Comparison of ENCODE assay signal across 14 cellular contexts in genomic region chr7:22549051-22549450, GRCh38. TPM values are rescaled to one million over a fixed set of nuclear protein-coding genes. Genes with fewer than 3 reads are reported as not detected.
A peak's percentile ranks its signal among the peaks of the same experiment; 100 is the strongest.
DNase-seq lines count a peak whose midpoint lies in the region; ATAC-seq, FAIRE-seq and TF ChIP-seq lines count a peak whose summit lies in the region.
"Had no signal": no experiment of that assay in that cellular context is flagged by ENCODE, and none has a peak within 500 bp of the region (broad histone marks: within the 10 kb centered on the region; RNA-seq: fewer than 3 reads in every experiment).

No MANE protein-coding gene starts in this region.

- H3K36me3 Mint-ChIP-seq in nephron progenitor cell (ENCODE audit: low read depth) = no peaks in the 10 kb centered on the region

- H3F3A ChIP-seq in DOHH2 (ENCODE audit: control insufficient read depth, insufficient read depth) = no peaks in the 10 kb centered on the region

- H3K79me2 ChIP-seq in DOHH2 (ENCODE audit: control insufficient read depth, low read length) = no peaks in the 10 kb centered on the region

- peaks cover 24% of the 10 kb centered on the region for H3K4me1 ChIP-seq in DOHH2 (ENCODE audit: control insufficient read depth, low read length)
- H3K4me1 ChIP-seq: upper lobe of right lung had no signal

- DNase-seq in NCI-H226 (peak; percentile 1), epithelial cell of esophagus (ENCODE audit: low read depth) (peak; percentile 69), nephron progenitor cell (no peak), midbrain (lab: John Stamatoyannopoulos, UW) (no peak), GM12892 (ENCODE audit: insufficient read length) (no peak)
- DNase-seq: C1 segment of cervical spinal cord; cortex of kidney; NCI-H1092; stimulated activated CD4-positive, alpha-beta T cell treated with anti-CD3 and anti-CD28 coated beads, Interleukin-1b, Interleukin-23, amount 100 ng/mL, for 48 hours; stimulated activated CD8-positive, alpha-beta memory T cell treated with anti-CD3 and anti-CD28 coated beads, Interleukin-4, amount 100 ng/mL, for 48 hours; upper lobe of right lung had no signal

- no peak for FAIRE-seq in GM12892 (lab: Jason Lieb, UNC)

- TF ChIP-seq CTCF in DOHH2 (IDR thresholded peaks at IDR 0.05; ENCODE audit: low read depth, low read length, poor library complexity, severe bottlenecking) = no peak
- TF ChIP-seq CTCF in epithelial cell of esophagus (IDR thresholded peaks at IDR 0.05; ENCODE audit: insufficient read depth, low read depth, low read length, missing control alignments) = no peak
- no peak for TF ChIP-seq CTCF in nephron progenitor cell (IDR thresholded peaks at IDR 0.05)

- H3K4me1 Mint-ChIP-seq in nephron progenitor cell = peaks cover 21% of the 10 kb centered on the region

- no peaks in the 10 kb centered on the region for H4K20me1 ChIP-seq in DOHH2 (ENCODE audit: control insufficient read depth, insufficient read depth, low read depth, low read length)

- no peak for ATAC-seq in HG03025 (IDR thresholded peaks at IDR 0.05; ENCODE audit: low FRiP score, unreplicated experiment)

- no peaks in the 10 kb centered on the region for H3K9me2 ChIP-seq in DOHH2 (replicated peaks; ENCODE audit: control insufficient read depth, low read length)

- H3K27ac ChIP-seq in DOHH2 (ENCODE audit: low read depth, low read length) = no peak overlapping the region
- H3K27ac ChIP-seq: upper lobe of right lung had no signal

- H3K9me3 ChIP-seq in DOHH2 (ENCODE audit: control insufficient read depth, insufficient read depth, low read length) = no peaks in the 10 kb centered on the region
- H3K9me3 ChIP-seq: upper lobe of right lung had no signal

- peak overlapping the region; percentile 37; the same call in 1 of the 2 replicates for H3K4me2 ChIP-seq in DOHH2 (ENCODE audit: low read length)

- H3K27me3 ChIP-seq in DOHH2 (ENCODE audit: control insufficient read depth, low read length) = peaks cover 85% of the 10 kb centered on the region

- H3K4me3 Mint-ChIP-seq in nephron progenitor cell = peak overlapping the region; percentile 92

- no peak for TF ChIP-seq POLR2A in GM12892 (IDR thresholded peaks at IDR 0.05; ENCODE audit: low read depth, low read length)

- no peaks in the 10 kb centered on the region for H3K9me3 Mint-ChIP-seq in nephron progenitor cell
- H3K9me3 Mint-ChIP-seq: T-helper 1 cell treated with Interleukin-12 subunit alpha and Interleukin-12 subunit beta and Interleukin-4 antibody, amounts not matched to agents 30 μg/mL and 1 μg/mL, for 36 hours had no signal

- no peaks in the 10 kb centered on the region for H3K36me3 ChIP-seq in DOHH2 (ENCODE audit: control insufficient read depth, low read length)
- H3K36me3 ChIP-seq: upper lobe of right lung had no signal

- no peak overlapping the region for H3K27ac Mint-ChIP-seq in nephron progenitor cell
- H3K27ac Mint-ChIP-seq: T-helper 1 cell treated with Interleukin-12 subunit alpha and Interleukin-12 subunit beta and Interleukin-4 antibody, amounts not matched to agents 30 μg/mL and 1 μg/mL, for 36 hours had no signal

- H3K27me3 Mint-ChIP-seq in nephron progenitor cell (ENCODE audit: low read depth, poor library complexity) = peaks cover 38% of the 10 kb centered on the region

- no peak overlapping the region for H3K4me3 ChIP-seq in DOHH2 (ENCODE audit: low read length)
- no peak overlapping the region for H3K4me3 ChIP-seq in epithelial cell of esophagus (ENCODE audit: low read length)

RNA-seq across cellular contexts. Expression of gene STEAP1B, which starts 49.1 kb away (rescaled TPM):
- 0.53 TPM for polyA plus RNA-seq in GM12892 (2012; ENCODE audit: missing spikeins)

Comparison
In these comparisons a context has a peak if more than half of its experiments do, and no peak if none do; other contexts are left out.
1. DNase-seq: peak in NCI-H226 (single experiment) and epithelial cell of esophagus (single experiment); none in nephron progenitor cell (single experiment), midbrain (single experiment) and GM12892 (single experiment).